Comparison of ENCODE assay signal across 8 cellular contexts in the genomic region with DNA sequence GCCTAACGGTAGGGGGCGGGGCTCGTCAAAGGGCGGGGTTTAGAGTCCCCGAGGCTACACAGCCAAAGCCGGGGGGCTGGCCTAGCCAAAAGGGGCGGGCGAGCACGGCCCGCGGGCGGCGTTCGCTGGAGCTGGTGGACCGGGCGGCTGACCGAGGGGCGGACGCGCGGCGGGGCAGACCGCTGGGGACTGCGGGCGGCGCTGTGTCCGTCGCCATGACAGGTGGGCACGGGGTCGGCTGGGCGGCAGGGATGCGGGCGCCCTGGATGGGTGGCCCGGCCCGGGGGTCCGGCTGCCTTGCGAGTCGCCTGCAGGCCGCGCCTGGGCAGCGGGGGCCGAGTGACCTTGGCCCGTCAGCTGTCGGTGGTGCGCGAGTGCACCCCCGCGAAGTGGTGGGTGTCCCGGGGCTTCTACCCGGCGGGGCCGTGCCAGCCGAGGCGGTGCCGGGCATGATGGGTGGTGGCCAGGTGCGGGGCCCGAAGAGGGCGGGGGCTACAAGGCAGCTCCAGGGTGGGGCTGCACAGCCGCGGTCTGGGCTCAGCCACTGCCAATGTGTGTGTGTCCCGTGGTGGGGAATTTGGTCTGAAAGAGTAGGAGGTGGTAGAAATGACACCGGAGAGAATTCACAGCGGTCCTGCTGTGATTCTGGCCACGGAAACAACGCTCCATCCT. TPM values are rescaled to one million over a fixed set of nuclear protein-coding genes. Genes with fewer than 3 reads are reported as not detected.
DNase-seq lines count a peak whose midpoint lies in the region; ATAC-seq and TF ChIP-seq lines count a peak whose summit lies in the region.

A gene with protein sequence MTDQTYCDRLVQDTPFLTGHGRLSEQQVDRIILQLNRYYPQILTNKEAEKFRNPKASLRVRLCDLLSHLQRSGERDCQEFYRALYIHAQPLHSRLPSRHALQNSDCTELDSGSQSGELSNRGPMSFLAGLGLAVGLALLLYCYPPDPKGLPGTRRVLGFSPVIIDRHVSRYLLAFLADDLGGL (plus strand): TSS at position 87 of the 672 bp plus-strand sequence. CDS start 129 bp downstream, at position 216.

- H3K27ac Mint-ChIP-seq in Caco-2 (ENCODE audit: unreplicated experiment) (peak within 1 kb of the TSS; percentile 63), endodermal cell (peak within 1 kb of the TSS; percentile 80), mesothelial cell of epicardium (peak within 1 kb of the TSS; percentile 80)

- CTCF ChIA-PET in Caco-2 (lab: Charles Lee) = no interaction called here

- H3K4me1 ChIP-seq in Caco-2 = peaks cover 7% of the 10 kb centered on the region; the same call in 1 of the 2 replicates
- H3K4me1 ChIP-seq in endodermal cell (ENCODE audit: control insufficient read depth, insufficient read depth, low read length) = peaks cover 7% of the 10 kb centered on the region

- ATAC-seq in GM21381 (IDR thresholded peaks at IDR 0.05; ENCODE audit: unreplicated experiment) = peak; percentile 5

- DNase-seq in Caco-2 = no peak
- peak; percentile 91 for DNase-seq in HuH-7 (ENCODE audit: low spot score)
- peak; percentile 54 for DNase-seq in activated CD4-positive, alpha-beta T cell treated with anti-CD3 and anti-CD28 coated beads for 48 hours
- peak; percentile 75 for DNase-seq in endodermal cell
- DNase-seq in mesothelial cell of epicardium (ENCODE audit: low spot score in 2 of 2, unreplicated experiment in 2 of 2) = peak in 1 of 2 experiments; percentile 62
- peak; percentile 36 for DNase-seq in superior temporal gyrus (ENCODE audit: extremely low spot score)
- no peak for DNase-seq in SIG-M5 treated with dmso at 0.1 percent for 504 hours (lab: John Stamatoyannopoulos, UW; ENCODE audit: unreplicated experiment)

- no peaks in the 10 kb centered on the region for H3K36me3 ChIP-seq in Caco-2 (ENCODE audit: control insufficient read depth, insufficient read depth, low read length)
- H3K36me3 ChIP-seq in endodermal cell (ENCODE audit: control insufficient read depth, insufficient read depth, low read length) = no peaks in the 10 kb centered on the region

- TSS peak; percentile 28 for BruUV-seq in Caco-2 (replicated peaks; lab: Mats Ljungman, UMichigan)

- H3K4me3 ChIP-seq in Caco-2 (ENCODE audit: low read depth, low read length) (peak within 1 kb of the TSS; percentile 69), endodermal cell (ENCODE audit: low read length) (peak within 1 kb of the TSS; percentile 89)

- H3K27ac ChIP-seq in endodermal cell (ENCODE audit: low read depth, low read length) = peak within 1 kb of the TSS; percentile 82

- H3K27me3 ChIP-seq in Caco-2 (replicated peaks; ENCODE audit: control insufficient read depth, insufficient read depth, low read length) (no peaks in the 10 kb centered on the region), endodermal cell (ENCODE audit: control insufficient read depth, insufficient read depth, low read length, poor library complexity, severe bottlenecking) (no peaks in the 10 kb centered on the region)

- POLR2A ChIA-PET in Caco-2 (lab: Charles Lee) = no interaction called here

- 0 to 1% methylated on average over 18 to 65 of the region's 65 CpGs for WGBS in endodermal cell (ENCODE audit: insufficient coverage in 1 of 2, insufficient read length in 1 of 2), 2 experiments

- H3K9me3 ChIP-seq in Caco-2 = no peaks in the 10 kb centered on the region
- H3K9me3 ChIP-seq in endodermal cell (ENCODE audit: control insufficient read depth, low read length) = no peaks in the 10 kb centered on the region

- no peaks in the 10 kb centered on the region for H3K4me1 Mint-ChIP-seq in Caco-2 (ENCODE audit: low read depth, unreplicated experiment)
- peaks cover 5% of the 10 kb centered on the region for H3K4me1 Mint-ChIP-seq in endodermal cell
- H3K4me1 Mint-ChIP-seq in mesothelial cell of epicardium = peaks cover 43% of the 10 kb centered on the region

- no peaks in the 10 kb centered on the region for H3K36me3 Mint-ChIP-seq in Caco-2 (ENCODE audit: insufficient read depth, unreplicated experiment)
- H3K36me3 Mint-ChIP-seq in endodermal cell (ENCODE audit: low read depth) = no peaks in the 10 kb centered on the region
- H3K36me3 Mint-ChIP-seq in mesothelial cell of epicardium = peaks cover 5% of the 10 kb centered on the region

- peak within 1 kb of the TSS; percentile 44 for H3K9ac ChIP-seq in endodermal cell (ENCODE audit: extremely low read depth, low read length, poor library complexity, severe bottlenecking)

- H3K4me3 Mint-ChIP-seq in Caco-2 (ENCODE audit: unreplicated experiment) (peak within 1 kb of the TSS; percentile 75), endodermal cell (peak within 1 kb of the TSS; percentile 74), mesothelial cell of epicardium (peak within 1 kb of the TSS; percentile 78)

- H3K27me3 Mint-ChIP-seq in Caco-2 (ENCODE audit: insufficient read depth, unreplicated experiment) (no peaks in the 10 kb centered on the region), endodermal cell (ENCODE audit: insufficient read depth) (peaks cover 4% of the 10 kb centered on the region), mesothelial cell of epicardium (ENCODE audit: low read depth) (no peaks in the 10 kb centered on the region)

- H3K9me3 Mint-ChIP-seq in Caco-2 (ENCODE audit: unreplicated experiment) (no peaks in the 10 kb centered on the region), endodermal cell (peaks cover 3% of the 10 kb centered on the region), mesothelial cell of epicardium (peaks cover 7% of the 10 kb centered on the region)

- TF ChIP-seq CTCF in Caco-2 (IDR thresholded peaks at IDR 0.05; ENCODE audit: insufficient read depth in 1 of 2, low read depth in 1 of 2, low read length in 1 of 2, severe bottlenecking in 1 of 2, unreplicated experiment in 1 of 2) (no peak), endodermal cell (conservative IDR thresholded peaks at IDR 0.05) (peak; percentile 11), mesothelial cell of epicardium (IDR thresholded peaks at IDR 0.05; ENCODE audit: unreplicated experiment) (no peak)

- intact Hi-C loops in Caco-2 (cut with micrococcal nuclease; ENCODE audit: unreplicated experiment) = loop anchor here (5.0 kb wide), 1 partner anchor 39 kb away; a partner anchor contains a TSS

RNA-seq across cellular contexts. Expression of the gene that starts here (rescaled TPM):
- 10.6 and 11.4 TPM in 2 replicates for total RNA-seq in Caco-2 (2022)
- 10 to 100 TPM; 16.4 to 21.9 TPM for total RNA-seq in endodermal cell
- polyA plus RNA-seq in endodermal cell (2013, experiment 1 of 2) = 32.1 TPM
- polyA plus RNA-seq in endodermal cell (2013, experiment 2 of 2) = 29.8 TPM
- total RNA-seq in mesothelial cell of epicardium = 19.4 to 22.6 TPM (median 20.1 TPM) in 3 replicates

Comparison
In these comparisons a context has a peak if more than half of its experiments do, and no peak if none do; other contexts are left out.
1. DNase-seq: peak in HuH-7 (single experiment), activated CD4-positive, alpha-beta T cell treated with anti-CD3 and anti-CD28 coated beads for 48 hours (single experiment), endodermal cell (single experiment) and superior temporal gyrus (single experiment); none in Caco-2 (0 of 2) and SIG-M5 treated with dmso at 0.1 percent for 504 hours (single experiment).
2. Peak in every context shown above with its lines, with median percentiles within 50 percentile points of each other: H3K27ac Mint-ChIP-seq and H3K4me3 Mint-ChIP-seq.